ENCODE assay signal across 33 cellular contexts in genomic region chr4:125658773-125659172, GRCh38.
"Had no signal": no experiment of that assay in that cellular context is flagged by ENCODE, and none has a peak within 500 bp of the region (broad histone marks: within the 10 kb centered on the region; RNA-seq: fewer than 3 reads in every experiment).

No MANE protein-coding gene starts in this region.

- H3K9me3 ChIP-seq: adrenal gland, ascending aorta, body of pancreas, breast epithelium had no signal

- DNase-seq: activated effector memory CD4-positive, alpha-beta T cell treated with anti-CD3 and anti-CD28 coated beads, Interleukin-2, amount 50 U/mL, for 16 hours; activated effector memory CD4-positive, alpha-beta T cell treated with Interleukin-2 at 50 U/mL for 16 hours; activated gamma-delta T cell; activated gamma-delta T cell treated with Interleukin-2 at 50 U/mL for 16 hours; activated naive CD4-positive, alpha-beta T cell; activated naive CD4-positive, alpha-beta T cell treated with anti-CD3 and anti-CD28 coated beads for 36 hours; activated naive CD4-positive, alpha-beta T cell treated with anti-CD3 and anti-CD28 coated beads, Interleukin-2, amount 10 ng/mL, durations not matched to agents 7 days and 5 days; activated naive CD4-positive, alpha-beta T cell treated with anti-CD3 and anti-CD28 coated beads, Interleukin-2, amount 50 U/mL, for 16 hours; activated naive CD4-positive, alpha-beta T cell treated with Interleukin-2 at 50 U/mL for 16 hours; activated naive CD8-positive, alpha-beta T cell treated with anti-CD3 and anti-CD28 coated beads for 36 hours; activated naive CD8-positive, alpha-beta T cell treated with anti-CD3 and anti-CD28 coated beads, Interleukin-2, amount 10 ng/mL, durations not matched to agents 7 days and 5 days; activated naive CD8-positive, alpha-beta T cell treated with anti-CD3 and anti-CD28 coated beads, Interleukin-2, amount 50 U/mL, for 24 hours; activated T-cell treated with anti-CD3 and anti-CD28 coated beads for 4 hours; activated T-cell treated with anti-CD3 and anti-CD28 coated beads, Interleukin-2, amount 50 U/mL, for 1 hour; activated T-cell treated with anti-CD3 and anti-CD28 coated beads, Interleukin-2, amount 50 U/mL, for 24 hours; activated T-cell treated with anti-CD3 and anti-CD28 coated beads, Interleukin-2, amount 50 U/mL, for 4 hours; activated T-cell treated with anti-CD3 and anti-CD28 coated beads, Interleukin-2, amount 50 U/mL, for 48 hours; activated T-cell treated with anti-CD3 and anti-CD28 coated beads, Interleukin-2, amount 50 U/mL, for 72 hours; adrenal gland; amniotic stem cell; amygdala; anterior cingulate cortex; aorta; body of pancreas; brain microvascular endothelial cell; caudate nucleus; central memory CD4-positive, alpha-beta T cell; cerebellar nuclear complex had no signal

- H3K36me3 ChIP-seq: adrenal gland, ascending aorta, brain microvascular endothelial cell, breast epithelium, cardiac muscle cell had no signal

- H3K4me3 ChIP-seq: adrenal gland, ascending aorta, body of pancreas, breast epithelium, cardiac muscle cell had no signal

- FAIRE-seq: astrocyte, bronchial epithelial cell had no signal

- H3K27ac ChIP-seq: adrenal gland, ascending aorta, body of pancreas, brain microvascular endothelial cell, breast epithelium, cardiac muscle cell had no signal

- H3K27me3 ChIP-seq: adrenal gland, ascending aorta, body of pancreas, brain microvascular endothelial cell, breast epithelium, cardiac muscle cell had no signal

- H3K4me1 ChIP-seq: adrenal gland, ascending aorta, breast epithelium had no signal
